ENCODE assay signal across 3 cellular contexts in genomic region chr10:89318047-89318446, GRCh38. TPM values are rescaled to one million over a fixed set of nuclear protein-coding genes. Genes with fewer than 3 reads are reported as not detected.
"Had no signal": no experiment of that assay in that cellular context is flagged by ENCODE, and none has a peak within 500 bp of the region (broad histone marks: within the 10 kb centered on the region; RNA-seq: fewer than 3 reads in every experiment).

No MANE protein-coding gene starts in this region.

RNA-seq across cellular contexts. Expression of gene IFIT1B, which starts 59.8 kb away (rescaled TPM):
- total RNA-seq: LHCN-M2, MCF 10A, NCI-H460 had no signal
